In genomic region chr2:108492364-108492763, GRCh38 we compare ENCODE assay signal across 11 cellular contexts. TPM values are rescaled to one million over a fixed set of nuclear protein-coding genes. Genes with fewer than 3 reads are reported as not detected.
DNase-seq lines count a peak whose midpoint lies in the region; ATAC-seq, FAIRE-seq and TF ChIP-seq lines count a peak whose summit lies in the region.
"Had no signal": no experiment of that assay in that cellular context is flagged by ENCODE, and none has a peak within 500 bp of the region (broad histone marks: within the 10 kb centered on the region; RNA-seq: fewer than 3 reads in every experiment).

No MANE protein-coding gene starts in this region.

- H3K9ac ChIP-seq in mesendoderm (ENCODE audit: low read length) = no peak overlapping the region

- no peak overlapping the region for H2AK5ac ChIP-seq in mesendoderm (ENCODE audit: low read length)

- H3K4me3 ChIP-seq in cardiac fibroblast (replicated peaks in 1 of 2; ENCODE audit: low read depth in 2 of 2, low read length in 2 of 2) (no peak overlapping the region), mesendoderm (ENCODE audit: low read length) (no peak overlapping the region)
- H3K4me3 ChIP-seq: heart left ventricle, suprapubic skin had no signal

- DNase-seq in AG08395 (ENCODE audit: low spot score) (peak; percentile 44), HuH-7.5 (ENCODE audit: low spot score) (peak; percentile 12), cardiac fibroblast (ENCODE audit: low read depth in 2 of 2) (peak; percentile 86 to 98), mesendoderm (peak; percentile 9), NCI-H187 (lab: John Stamatoyannopoulos, UW) (no peak), GM19239 (ENCODE audit: insufficient read length, low spot score) (no peak)
- DNase-seq in activated T-cell treated with anti-CD3 and anti-CD28 coated beads, Interleukin-2, amount 50 U/mL, for 1 hour = no peak
- DNase-seq: activated CD4-positive, CD25-positive, alpha-beta regulatory T cell; heart left ventricle had no signal

- no peak overlapping the region for H2BK15ac ChIP-seq in mesendoderm (replicated peaks; ENCODE audit: low read depth)

- H3K79me2 ChIP-seq in mesendoderm (ENCODE audit: control insufficient read depth, insufficient read depth, low read length) = no peaks in the 10 kb centered on the region

- no peaks in the 10 kb centered on the region for H3K27me3 ChIP-seq in mesendoderm (ENCODE audit: insufficient read depth, low read length, poor library complexity)
- H3K27me3 ChIP-seq: heart left ventricle, suprapubic skin had no signal

- no peaks in the 10 kb centered on the region for H3K4me1 ChIP-seq in mesendoderm (ENCODE audit: control insufficient read depth, low read depth, low read length)
- H3K4me1 ChIP-seq: heart left ventricle, suprapubic skin had no signal

- H3K23ac ChIP-seq in mesendoderm (ENCODE audit: low read length) = no peak overlapping the region

- no peak overlapping the region for H3K27ac ChIP-seq in mesendoderm (ENCODE audit: low read depth, low read length)
- H3K27ac ChIP-seq: heart left ventricle, suprapubic skin had no signal

- H4K5ac ChIP-seq in mesendoderm (ENCODE audit: low read length) = no peak overlapping the region

- no peak overlapping the region for H3K56ac ChIP-seq in mesendoderm (ENCODE audit: low read length)

- no peak overlapping the region for H4K8ac ChIP-seq in mesendoderm (ENCODE audit: low read depth, low read length)

- H2BK120ac ChIP-seq in mesendoderm (ENCODE audit: low read depth, low read length) = no peak overlapping the region

- WGBS in mesendoderm (ENCODE audit: extremely low coverage, insufficient coverage, low lambda C conversion rate) = no CpG with 5 or more reads among the region's 4 CpGs

- TF ChIP-seq CTCF in cardiac fibroblast (IDR thresholded peaks at IDR 0.05; ENCODE audit: low read depth, low read length) = no peak

- H3K4ac ChIP-seq in mesendoderm (ENCODE audit: low read depth, low read length) = no peak overlapping the region

- no peak overlapping the region for H2BK5ac ChIP-seq in mesendoderm (ENCODE audit: low read length)

- H3K4me2 ChIP-seq in mesendoderm (ENCODE audit: low read length) = no peak overlapping the region

- ATAC-seq in GM21529 (IDR thresholded peaks at IDR 0.05; ENCODE audit: unreplicated experiment) = no peak
- ATAC-seq: heart left ventricle had no signal

- H3K79me1 ChIP-seq in mesendoderm (ENCODE audit: low read length) = no peaks in the 10 kb centered on the region

- no peak for FAIRE-seq in GM19239 (lab: Jason Lieb, UNC)

- H3K18ac ChIP-seq in mesendoderm (ENCODE audit: low read length) = no peak overlapping the region

- peaks cover 2% of the 10 kb centered on the region for H3K36me3 ChIP-seq in mesendoderm (ENCODE audit: control insufficient read depth, insufficient read depth, low read length)

RNA-seq across cellular contexts. Expression of gene LIMS1, which starts 41.9 kb away (rescaled TPM):
- 47.1 TPM for polyA plus RNA-seq in mesendoderm (2013, experiment 1 of 2)
- polyA plus RNA-seq in mesendoderm (2013, experiment 2 of 2) = 45.2 TPM

RNA-seq across cellular contexts. Expression of gene GCC2, which starts 43.4 kb away (rescaled TPM):
- 35.4 TPM for polyA plus RNA-seq in mesendoderm (2013, experiment 1 of 2)
- polyA plus RNA-seq in mesendoderm (2013, experiment 2 of 2) = 37.2 TPM

Comparison
In these comparisons a context has a peak if more than half of its experiments do, and no peak if none do; other contexts are left out.
1. DNase-seq: peak in AG08395 (single experiment), HuH-7.5 (single experiment), cardiac fibroblast (2 of 2) and mesendoderm (single experiment); none in NCI-H187 (0 of 2), activated T-cell treated with anti-CD3 and anti-CD28 coated beads, Interleukin-2, amount 50 U/mL, for 1 hour (single experiment) and GM19239 (single experiment).